Comparison of ENCODE assay signal across 11 cellular contexts in the genomic region with DNA sequence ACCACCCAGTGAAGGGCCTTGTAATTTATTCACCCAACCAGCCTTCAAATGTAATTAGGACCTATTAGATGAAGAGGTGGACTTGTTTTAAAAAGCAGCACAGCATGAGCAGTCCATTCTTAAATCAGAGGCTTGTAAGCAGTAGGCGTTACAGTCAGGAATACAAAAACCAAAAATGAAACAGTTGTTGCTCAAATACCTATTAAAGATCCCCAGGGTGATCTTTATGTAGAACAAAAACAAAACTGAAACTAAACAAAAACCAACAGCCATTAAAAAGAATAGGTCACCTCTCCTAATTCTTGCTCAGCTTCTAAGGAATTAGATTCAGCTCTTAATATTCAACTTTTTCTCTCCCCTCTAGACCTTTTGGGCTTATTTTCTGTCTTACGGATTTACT.
A peak's percentile ranks its signal among the peaks of the same experiment; 100 is the strongest.
DNase-seq lines count a peak whose midpoint lies in the region; ATAC-seq, FAIRE-seq and TF ChIP-seq lines count a peak whose summit lies in the region.
"Had no signal": no experiment of that assay in that cellular context is flagged by ENCODE, and none has a peak within 500 bp of the region (broad histone marks: within the 10 kb centered on the region; RNA-seq: fewer than 3 reads in every experiment).

No MANE protein-coding gene starts in this region.

- no peak for FAIRE-seq in GM12891 (lab: Jason Lieb, UNC)

- H3K27ac Mint-ChIP-seq in progenitor cell of endocrine pancreas, result no peak overlapping the region

- TF ChIP-seq CTCF in GM10266 (IDR thresholded peaks at IDR 0.05; ENCODE audit: control insufficient read depth, insufficient read depth, low read depth, missing control alignments) (no peak), progenitor cell of endocrine pancreas (IDR thresholded peaks at IDR 0.05; ENCODE audit: unreplicated experiment) (no peak)

- H3K27me3 Mint-ChIP-seq in progenitor cell of endocrine pancreas, result peaks cover 17% of the 10 kb centered on the region

- no peaks in the 10 kb centered on the region for H3K9me3 Mint-ChIP-seq in progenitor cell of endocrine pancreas (ENCODE audit: low read depth)

- no peak overlapping the region for H3K4me3 Mint-ChIP-seq in progenitor cell of endocrine pancreas (ENCODE audit: low read depth)

- DNase-seq in GM10266 (ENCODE audit: extremely low spot score) (peak; percentile 20), progenitor cell of endocrine pancreas (ENCODE audit: low spot score, unreplicated experiment) (no peak), T1000 (lab: John Stamatoyannopoulos, UW) (no peak), amniotic stem cell (lab: John Stamatoyannopoulos, UW) (no peak), GM12891 (ENCODE audit: insufficient read length, low spot score) (no peak)
- DNase-seq: activated CD4-positive, alpha-beta T cell treated with anti-CD3 and anti-CD28 coated beads for 4 hours; caudate nucleus; NCI-H524 treated with DMSO at 0.1 percent for 48 hours had no signal

- no peak for TF ChIP-seq POLR2A in GM12891 (IDR thresholded peaks at IDR 0.05; ENCODE audit: low read depth, low read length)

- H3K36me3 Mint-ChIP-seq in progenitor cell of endocrine pancreas (ENCODE audit: insufficient read depth), result no peaks in the 10 kb centered on the region

- peaks cover 3% of the 10 kb centered on the region for H3K4me1 Mint-ChIP-seq in progenitor cell of endocrine pancreas (ENCODE audit: low read depth)

- ATAC-seq in GM19025 (IDR thresholded peaks at IDR 0.05; ENCODE audit: low read depth, unreplicated experiment) (peak; percentile 86), GM21723 (IDR thresholded peaks at IDR 0.05; ENCODE audit: unreplicated experiment) (peak; percentile 94), HG03280 (IDR thresholded peaks at IDR 0.05; ENCODE audit: unreplicated experiment) (peak; percentile 72)

TF ChIP-seq in GM12891, 5 proteins besides CTCF, POLR2A, EP300 and RAD21:
- TF ChIP-seq POLR2AphosphoS5 (IDR thresholded peaks at IDR 0.05; ENCODE audit: low read depth, low read length) (no peak), TAF1 (IDR thresholded peaks at IDR 0.05; ENCODE audit: low read depth, low read length) (no peak)
